Comparison of ENCODE assay signal across 1 cellular context in genomic region chr7:101294832-101295121, GRCh38.
TF ChIP-seq lines count a peak whose summit lies in the region.

No MANE protein-coding gene starts in this region.

TF ChIP-seq in WTC11, 78 proteins besides CTCF, POLR2A, EP300 and RAD21 (continued from another document):
- TF ChIP-seq FOXP4 (CRISPR knock-in tag; IDR thresholded peaks at IDR 0.05) (no peak), MYBL2 (CRISPR knock-in tag; IDR thresholded peaks at IDR 0.05) (no peak)
